Comparison of ENCODE assay signal across 14 cellular contexts in genomic region chr22:20396639-20397038, GRCh38. TPM values are rescaled to one million over a fixed set of nuclear protein-coding genes. Genes with fewer than 3 reads are reported as not detected.
A peak's percentile ranks its signal among the peaks of the same experiment; 100 is the strongest.
DNase-seq lines count a peak whose midpoint lies in the region; ATAC-seq and TF ChIP-seq lines count a peak whose summit lies in the region.
"Had no signal": no experiment of that assay in that cellular context is flagged by ENCODE, and none has a peak within 500 bp of the region (broad histone marks: within the 10 kb centered on the region; RNA-seq: fewer than 3 reads in every experiment).

No MANE protein-coding gene starts in this region.

- CTCF ChIA-PET in CD8-positive, alpha-beta memory T cell (lab: Charles Lee): no interaction called here

- H3K27me3 Mint-ChIP-seq in CD8-positive, alpha-beta memory T cell: no peaks in the 10 kb centered on the region
- H3K27me3 Mint-ChIP-seq in osteocyte (ENCODE audit: unreplicated experiment): no peaks in the 10 kb centered on the region

- H3K36me3 ChIP-seq in CD8-positive, alpha-beta memory T cell (ENCODE audit: insufficient read depth, low read length): peaks cover 8% of the 10 kb centered on the region
- H3K36me3 ChIP-seq in SJCRH30: 0 out of 2 replicates have a peak, but pooled peaks cover 3% of the 10 kb centered on the region

- peaks cover 30% of the 10 kb centered on the region for H3K4me1 ChIP-seq in CD8-positive, alpha-beta memory T cell (ENCODE audit: insufficient read depth, low read length)
- H3K4me1 ChIP-seq in SJCRH30: 0 out of 2 replicates have a peak, but pooled peaks cover 3% of the 10 kb centered on the region

- no peak for DNase-seq in CD8-positive, alpha-beta memory T cell
- DNase-seq in SJCRH30 (peak; percentile 24 to 42), fibroblast of mammary gland (ENCODE audit: low read depth) (peak; percentile 82), osteocyte (ENCODE audit: extremely low spot score, unreplicated experiment) (no peak), SKM-1 (lab: John Stamatoyannopoulos, UW; ENCODE audit: unreplicated experiment) (no peak), epidermal melanocyte (ENCODE audit: insufficient read length, low spot score) (no peak)
- no peak for DNase-seq in activated CD4-positive, CD25-positive, alpha-beta regulatory T cell treated with anti-CD3 and anti-CD28 coated beads, Interleukin-2, amount 50 U/mL, for 72 hours
- DNase-seq: activated naive CD4-positive, alpha-beta T cell treated with Interleukin-2 at 50 U/mL for 16 hours; Calu3; NCI-H1694; NCI-H69; RPMI8226; T-helper 9 cell had no signal

- no peak for TF ChIP-seq CTCF in fibroblast of mammary gland (conservative IDR thresholded peaks at IDR 0.05; ENCODE audit: control insufficient read depth, insufficient read depth, low read depth, low read length)
- TF ChIP-seq CTCF in osteocyte (IDR thresholded peaks at IDR 0.05): no peak

- no peak for ATAC-seq in HG02759 (IDR thresholded peaks at IDR 0.05; ENCODE audit: unreplicated experiment)

- H3K27me3 ChIP-seq in CD8-positive, alpha-beta memory T cell (ENCODE audit: insufficient read depth, low read length, poor library complexity, severe bottlenecking): no peaks in the 10 kb centered on the region
- H3K27me3 ChIP-seq in SJCRH30: no peaks in the 10 kb centered on the region

- H3K27ac ChIP-seq in CD8-positive, alpha-beta memory T cell (ENCODE audit: low read depth, low read length): no peak overlapping the region
- H3K27ac ChIP-seq in SJCRH30: no peak overlapping the region

- POLR2A ChIA-PET in CD8-positive, alpha-beta memory T cell (lab: Charles Lee): interaction anchor here (1.1 kb wide), 1 partner anchor 74 kb away, joined by 3 read pairs; no protein-coding TSS in a partner anchor

- H3K9me3 ChIP-seq in CD8-positive, alpha-beta memory T cell (ENCODE audit: low read length): no peaks in the 10 kb centered on the region
- no peaks in the 10 kb centered on the region for H3K9me3 ChIP-seq in SJCRH30 (replicated peaks)

- peak overlapping the region in 6 of 7 donors; percentile 14 to 92 (median 80) for H3K4me3 Mint-ChIP-seq in CD8-positive, alpha-beta memory T cell
- H3K4me3 Mint-ChIP-seq in osteocyte (ENCODE audit: unreplicated experiment): no peak overlapping the region

- H3K27ac Mint-ChIP-seq in CD8-positive, alpha-beta memory T cell: peak overlapping the region in 2 of 8 donors; percentile 7 to 32
- H3K27ac Mint-ChIP-seq in osteocyte (ENCODE audit: unreplicated experiment): peak overlapping the region; percentile 16

- no peak overlapping the region for H3K4me3 ChIP-seq in CD8-positive, alpha-beta memory T cell (ENCODE audit: low read length)
- no peak overlapping the region for H3K4me3 ChIP-seq in SJCRH30
- no peak overlapping the region for H3K4me3 ChIP-seq in fibroblast of mammary gland (ENCODE audit: control insufficient read depth, low read depth, low read length)

- no peaks in the 10 kb centered on the region for H3K9me3 Mint-ChIP-seq in CD8-positive, alpha-beta memory T cell
- no peaks in the 10 kb centered on the region for H3K9me3 Mint-ChIP-seq in osteocyte (ENCODE audit: unreplicated experiment)

- H3K4me1 Mint-ChIP-seq in CD8-positive, alpha-beta memory T cell: peaks cover 39 to 52% (median 48%) of the 10 kb centered on the region in 3 donors
- H3K4me1 Mint-ChIP-seq in osteocyte (ENCODE audit: unreplicated experiment): peaks cover 36% of the 10 kb centered on the region

- H3K36me3 Mint-ChIP-seq in CD8-positive, alpha-beta memory T cell: peaks cover 0 to 11% (median 8%) of the 10 kb centered on the region in 3 donors
- peaks cover 5% of the 10 kb centered on the region for H3K36me3 Mint-ChIP-seq in osteocyte (ENCODE audit: unreplicated experiment)

RNA-seq across cellular contexts. Expression of gene ZNF74, which starts 2.7 kb away (rescaled TPM):
- 10 to 100 TPM; 12.3 to 15.3 TPM for total RNA-seq in CD8-positive, alpha-beta memory T cell
- 13.0 TPM for polyA plus RNA-seq in CD8-positive, alpha-beta memory T cell
- total RNA-seq in SJCRH30 (2014; rRNA removed; shearing (Covaris generic)): 22.7 and 24.3 TPM in 2 replicates
- 19.6 and 20.4 TPM in 2 replicates for total RNA-seq in osteocyte

RNA-seq across cellular contexts. Expression of gene SCARF2, which starts 41.0 kb away (rescaled TPM):
- total RNA-seq in CD8-positive, alpha-beta memory T cell: under 1 TPM; 0.31 to 0.50 TPM
- polyA plus RNA-seq in CD8-positive, alpha-beta memory T cell: 1.5 TPM
- 10.6 and 12.9 TPM in 2 replicates for total RNA-seq in SJCRH30 (2014; rRNA removed; shearing (Covaris generic))
- total RNA-seq in osteocyte: 48.4 and 50.8 TPM in 2 replicates

Comparison
In these comparisons a context has a peak if more than half of its experiments do, and no peak if none do; other contexts are left out.
1. DNase-seq: peak in SJCRH30 (2 of 2) and fibroblast of mammary gland (single experiment); none in CD8-positive, alpha-beta memory T cell (0 of 5), osteocyte (single experiment), SKM-1 (single experiment), activated CD4-positive, CD25-positive, alpha-beta regulatory T cell treated with anti-CD3 and anti-CD28 coated beads, Interleukin-2, amount 50 U/mL, for 72 hours (single experiment) and epidermal melanocyte (single experiment).